ENCODE assay signal across 8 cellular contexts in the genomic region with DNA sequence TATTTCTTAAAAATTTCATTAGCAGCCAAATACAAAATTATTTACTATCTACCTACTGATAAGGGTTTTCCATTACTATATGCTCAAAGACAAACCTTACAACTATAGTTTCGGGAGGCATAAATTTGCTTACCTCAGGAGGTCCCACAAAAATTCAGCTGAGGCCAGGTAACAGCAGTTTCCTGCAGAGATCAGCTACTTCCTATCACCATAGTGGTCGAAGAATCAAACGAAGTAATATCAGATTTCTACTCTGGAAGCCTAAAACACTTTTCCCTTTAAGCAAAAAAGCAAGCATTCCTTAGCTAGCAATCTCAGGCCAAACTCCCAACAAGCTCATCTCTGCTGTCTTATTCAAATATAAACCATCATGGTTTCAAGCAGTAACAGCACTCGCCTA. TPM values are rescaled to one million over a fixed set of nuclear protein-coding genes. Genes with fewer than 3 reads are reported as not detected.
DNase-seq lines count a peak whose midpoint lies in the region; ATAC-seq, FAIRE-seq and TF ChIP-seq lines count a peak whose summit lies in the region.

No MANE protein-coding gene starts in this region.

- dilution Hi-C loops in keratinocyte (cut with MboI; ENCODE audit: extremely low pct_ligation_motif_present, low sequenced_read_pairs), result no loop called here

- ATAC-seq in GM21360 (IDR thresholded peaks at IDR 0.05; ENCODE audit: unreplicated experiment) (no peak), pancreas (no peak)

- H3K4me3 Mint-ChIP-seq in activated CD4-positive, alpha-beta T cell treated with anti-CD3 and anti-CD28 coated beads, Interleukin-2, amount 10 ng/mL, durations not matched to agents 24 days and 14 days, result peak overlapping the region; percentile 90
- peak overlapping the region; percentile 99 for H3K4me3 Mint-ChIP-seq in activated naive CD8-positive, alpha-beta T cell

- no peak for TF ChIP-seq EP300 in suprapubic skin (IDR thresholded peaks at IDR 0.05)

- H2AFZ ChIP-seq in keratinocyte (ENCODE audit: control insufficient read depth, low read length), result no peak overlapping the region

- 31% methylated on average over 4 of the region's 4 CpGs for WGBS in suprapubic skin
- 17 to 24% methylated on average over 4 of the region's 4 CpGs for WGBS in pancreas, 2 donors

- H3K4me1 ChIP-seq in keratinocyte (ENCODE audit: control insufficient read depth, extremely low read depth, insufficient read depth, low read length) (peaks cover 27% of the 10 kb centered on the region), suprapubic skin (peaks cover 53% of the 10 kb centered on the region), pancreas (peaks cover 14 to 40% (median 35%) of the 10 kb centered on the region in 3 donors)

- H4K20me1 ChIP-seq in keratinocyte (ENCODE audit: control insufficient read depth, extremely low read depth, insufficient read depth, low read length), result peaks cover 12% of the 10 kb centered on the region

- FAIRE-seq in keratinocyte (lab: Jason Lieb, UNC) (no peak), pancreas (lab: Jason Lieb, UNC) (no peak)

- no peaks in the 10 kb centered on the region for H3K9me3 Mint-ChIP-seq in activated CD4-positive, alpha-beta T cell treated with anti-CD3 and anti-CD28 coated beads, Interleukin-2, amount 10 ng/mL, durations not matched to agents 24 days and 14 days
- H3K9me3 Mint-ChIP-seq in activated naive CD8-positive, alpha-beta T cell (ENCODE audit: low read depth), result no peaks in the 10 kb centered on the region

- peaks cover 3% of the 10 kb centered on the region for H3K9me1 ChIP-seq in keratinocyte (ENCODE audit: control insufficient read depth, extremely low read depth, insufficient read depth, low read length)

- H3K27me3 Mint-ChIP-seq in activated CD4-positive, alpha-beta T cell treated with anti-CD3 and anti-CD28 coated beads, Interleukin-2, amount 10 ng/mL, durations not matched to agents 24 days and 14 days, result no peaks in the 10 kb centered on the region
- H3K27me3 Mint-ChIP-seq in activated naive CD8-positive, alpha-beta T cell, result no peaks in the 10 kb centered on the region

- H3K4me1 Mint-ChIP-seq in activated CD4-positive, alpha-beta T cell treated with anti-CD3 and anti-CD28 coated beads, Interleukin-2, amount 10 ng/mL, durations not matched to agents 24 days and 14 days, result peaks cover 42% of the 10 kb centered on the region
- H3K4me1 Mint-ChIP-seq in activated naive CD8-positive, alpha-beta T cell (ENCODE audit: low read depth), result peaks cover 50% of the 10 kb centered on the region

- H3K27ac ChIP-seq in keratinocyte (ENCODE audit: control insufficient read depth, insufficient read depth, low read length), result peak overlapping the region; percentile 87
- H3K27ac ChIP-seq in suprapubic skin, result peak overlapping the region; percentile 49
- peak overlapping the region in 2 of 4 donors; percentile 0 to 43 for H3K27ac ChIP-seq in pancreas

- TF ChIP-seq CTCF in keratinocyte (optimal IDR thresholded peaks at IDR 0.05 in 1 of 3, IDR thresholded peaks at IDR 0.05 in 1 of 3, conservative IDR thresholded peaks at IDR 0.05 in 1 of 3; ENCODE audit: extremely low read depth in 1 of 3, insufficient read depth in 2 of 3, low read length in 3 of 3), result no peak
- TF ChIP-seq CTCF in suprapubic skin (IDR thresholded peaks at IDR 0.05), result no peak
- no peak for TF ChIP-seq CTCF in pancreas (IDR thresholded peaks at IDR 0.05)

- peaks cover 78% of the 10 kb centered on the region for H3K79me2 ChIP-seq in keratinocyte (ENCODE audit: control insufficient read depth, insufficient read depth, low read length)

- H3K4me3 ChIP-seq in keratinocyte (ENCODE audit: control insufficient read depth in 2 of 3, extremely low read depth in 1 of 3, insufficient read depth in 2 of 3, low read depth in 1 of 3, low read length in 3 of 3) (peak overlapping the region; percentile 59 to 93 (median 86)), suprapubic skin (peak overlapping the region; percentile 94), pancreas (peak overlapping the region in 1 of 4 donors; percentile 15)

- peaks cover 5 to 10% of the 10 kb centered on the region in 2 experiments for H3K36me3 ChIP-seq in keratinocyte (ENCODE audit: control insufficient read depth in 2 of 2, extremely low read depth in 1 of 2, insufficient read depth in 2 of 2, low read length in 2 of 2)
- H3K36me3 ChIP-seq in suprapubic skin, result no peaks in the 10 kb centered on the region
- H3K36me3 ChIP-seq in pancreas, result no peaks in the 10 kb centered on the region

- intact Hi-C loops in activated CD4-positive, alpha-beta T cell treated with anti-CD3 and anti-CD28 coated beads, Interleukin-2, amount 10 ng/mL, durations not matched to agents 24 days and 14 days (cut with micrococcal nuclease), result loop anchor here (2.0 to 5.0 kb wide), 2 partner anchors 14 to 42 kb away; no protein-coding TSS in a partner anchor
- intact Hi-C loops in pancreas (cut with DNase I), result no loop called here

- no peaks in the 10 kb centered on the region for H3K27me3 ChIP-seq in keratinocyte (ENCODE audit: control insufficient read depth, extremely low read depth, insufficient read depth, low read length)
- H3K27me3 ChIP-seq in suprapubic skin, result no peaks in the 10 kb centered on the region
- no peaks in the 10 kb centered on the region for H3K27me3 ChIP-seq in pancreas

- TF ChIP-seq POLR2A in suprapubic skin (IDR thresholded peaks at IDR 0.05), result no peak

- DNase-seq in activated CD4-positive, alpha-beta T cell treated with anti-CD3 and anti-CD28 coated beads, Interleukin-2, amount 10 ng/mL, durations not matched to agents 24 days and 14 days, result no peak
- DNase-seq in activated CD4-positive, alpha-beta T cell treated with anti-CD3 and anti-CD28 coated beads for 48 hours, result no peak
- DNase-seq in keratinocyte (ENCODE audit: low read depth, low spot score) (no peak), suprapubic skin (ENCODE audit: low spot score in 2 of 2) (no peak), NCI-H524 (lab: John Stamatoyannopoulos, UW) (no peak), pancreas (no peak)

- peak overlapping the region; percentile 97 for H3K27ac Mint-ChIP-seq in activated CD4-positive, alpha-beta T cell treated with anti-CD3 and anti-CD28 coated beads, Interleukin-2, amount 10 ng/mL, durations not matched to agents 24 days and 14 days
- peak overlapping the region; percentile 99 for H3K27ac Mint-ChIP-seq in activated naive CD8-positive, alpha-beta T cell

- H3K9ac ChIP-seq in keratinocyte (ENCODE audit: control insufficient read depth, extremely low read depth, insufficient read depth, low read length), result peak overlapping the region; percentile 88

- peaks cover 41% of the 10 kb centered on the region for H3K36me3 Mint-ChIP-seq in activated CD4-positive, alpha-beta T cell treated with anti-CD3 and anti-CD28 coated beads, Interleukin-2, amount 10 ng/mL, durations not matched to agents 24 days and 14 days (ENCODE audit: low read depth)
- H3K36me3 Mint-ChIP-seq in activated naive CD8-positive, alpha-beta T cell, result peaks cover 12% of the 10 kb centered on the region

- no peaks in the 10 kb centered on the region for H3K9me3 ChIP-seq in keratinocyte (ENCODE audit: control insufficient read depth, low read depth, low read length)
- no peaks in the 10 kb centered on the region for H3K9me3 ChIP-seq in suprapubic skin
- no peaks in the 10 kb centered on the region for H3K9me3 ChIP-seq in pancreas

- H3K4me2 ChIP-seq in keratinocyte (ENCODE audit: control insufficient read depth, extremely low read depth, insufficient read depth, low read depth, low read length), result peak overlapping the region; percentile 94

RNA-seq across cellular contexts. Expression of a gene that starts 3.1 kb away (rescaled TPM):
- 263 and 272 TPM in 2 replicates for total RNA-seq in activated CD4-positive, alpha-beta T cell treated with anti-CD3 and anti-CD28 coated beads, Interleukin-2, amount 10 ng/mL, durations not matched to agents 24 days and 14 days
- polyA plus RNA-seq in keratinocyte, result 92.2 to 136 TPM (median 108 TPM) in 3 replicates
- 384 TPM for polyA plus RNA-seq in keratinocyte (2011; ENCODE audit: low read depth)
- polyA plus RNA-seq in keratinocyte (2011; cell fraction: cytosol; rRNA removed), result 104 and 177 TPM in 2 replicates
- polyA plus RNA-seq in keratinocyte (2011; cell fraction: nucleus; rRNA removed), result 146 and 160 TPM in 2 replicates
- 80.7 and 121 TPM in 2 replicates for polyA plus RNA-seq in keratinocyte (2012; ENCODE audit: low replicate concordance)
- polyA minus RNA-seq in keratinocyte, result 56.5 to 117 TPM (median 69.2 TPM) in 3 replicates
- polyA minus RNA-seq in keratinocyte (2011; cell fraction: cytosol; rRNA and poly(A)+ RNA removed), result 68.1 TPM
- polyA minus RNA-seq in keratinocyte (2011; cell fraction: nucleus; rRNA and poly(A)+ RNA removed), result 46.6 and 92.2 TPM in 2 replicates
- total RNA-seq in suprapubic skin, result 100 to 1,000 TPM in 2 of 4 donors, 10 to 100 TPM in 2; 70.7 to 150 (median 97.5) TPM
- 10 to 100 TPM; 29.3 to 67.4 (median 40.9) TPM for total RNA-seq in pancreas
- 10 to 100 TPM; 40.9 to 52.5 TPM for polyA plus RNA-seq in pancreas

RNA-seq across cellular contexts. Expression of a gene that starts 59.8 kb away (rescaled TPM):
- 25.5 and 26.7 TPM in 2 replicates for total RNA-seq in activated CD4-positive, alpha-beta T cell treated with anti-CD3 and anti-CD28 coated beads, Interleukin-2, amount 10 ng/mL, durations not matched to agents 24 days and 14 days
- polyA plus RNA-seq in keratinocyte, result 24.3 to 36.0 TPM (median 27.3 TPM) in 3 replicates
- polyA plus RNA-seq in keratinocyte (2011; ENCODE audit: low read depth), result 52.2 TPM
- 35.3 and 141 TPM in 2 replicates for polyA plus RNA-seq in keratinocyte (2011; cell fraction: cytosol; rRNA removed)
- polyA plus RNA-seq in keratinocyte (2011; cell fraction: nucleus; rRNA removed), result 15.6 and 36.1 TPM in 2 replicates
- polyA plus RNA-seq in keratinocyte (2012; ENCODE audit: low replicate concordance), result 80.5 and 153 TPM in 2 replicates
- 2.6 to 28.4 TPM (median 4.5 TPM) in 3 replicates for polyA minus RNA-seq in keratinocyte
- polyA minus RNA-seq in keratinocyte (2011; cell fraction: cytosol; rRNA and poly(A)+ RNA removed), result 91.1 TPM
- polyA minus RNA-seq in keratinocyte (2011; cell fraction: nucleus; rRNA and poly(A)+ RNA removed), result 12.3 and 12.4 TPM in 2 replicates
- total RNA-seq in suprapubic skin, result 10 to 100 TPM in 3 of 4 donors, 1 to 10 TPM in 1; 7.0 to 26.4 (median 18.2) TPM
- 1 to 10 TPM in 4 of 6 donors, under 1 TPM in 2; 0.16 to 9.0 (median 2.1) TPM for total RNA-seq in pancreas
- 1 to 10 TPM; 2.6 to 5.9 TPM for polyA plus RNA-seq in pancreas
